8 cellular contexts compared by ENCODE assay signal in the genomic region with DNA sequence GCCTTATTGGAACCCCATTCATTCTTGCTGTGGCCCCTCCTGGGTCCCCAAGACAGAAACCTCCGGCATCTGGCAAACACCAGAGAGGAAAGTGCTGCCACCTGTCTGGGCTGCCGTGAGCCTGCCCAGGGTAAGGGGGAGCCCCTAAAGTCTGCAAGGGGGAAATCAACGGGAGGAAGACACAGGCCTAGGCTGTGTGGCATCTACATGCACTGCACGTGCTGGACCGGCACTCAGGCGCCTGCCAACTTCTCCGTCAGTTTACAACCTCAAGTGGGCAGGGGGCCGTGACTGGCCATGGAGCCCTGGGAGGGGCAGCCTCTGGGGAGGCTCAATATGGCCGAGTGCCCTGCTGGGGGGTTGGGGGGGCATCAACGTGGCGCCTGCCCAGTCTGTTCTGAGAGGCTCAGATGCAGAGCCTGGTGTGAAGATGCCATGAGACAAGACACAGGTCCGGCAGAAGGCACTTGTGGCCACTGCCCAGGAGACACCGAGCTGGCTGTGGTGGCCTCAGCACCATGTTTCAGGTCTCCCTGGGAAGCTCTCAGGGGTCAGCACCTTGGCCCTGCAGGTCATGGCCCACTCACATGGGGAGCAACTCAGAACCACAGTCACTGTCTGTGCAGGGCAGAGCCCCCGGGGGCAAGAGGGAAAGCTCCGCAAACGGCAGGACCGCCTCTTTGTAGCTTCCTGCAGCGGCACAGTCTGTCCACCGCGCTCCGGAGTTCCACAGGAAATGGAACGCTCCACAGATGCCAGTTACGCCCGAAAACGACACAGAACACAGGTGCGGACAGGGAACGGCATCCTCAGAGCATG. TPM values are rescaled to one million over a fixed set of nuclear protein-coding genes. Genes with fewer than 3 reads are reported as not detected.
A peak's percentile ranks its signal among the peaks of the same experiment; 100 is the strongest.
DNase-seq lines count a peak whose midpoint lies in the region; ATAC-seq lines count a peak whose summit lies in the region.

No MANE protein-coding gene starts in this region.

- peak overlapping the region; percentile 100 for H3K27ac ChIP-seq in temporal lobe (ENCODE audit: low read depth, low read length)

- peak overlapping the region; percentile 88 for H3K27ac Mint-ChIP-seq in activated naive CD8-positive, alpha-beta T cell treated with anti-CD3 and anti-CD28 coated beads for 36 hours
- H3K27ac Mint-ChIP-seq in memory B cell: peak overlapping the region; percentile 97

- H3K4me1 Mint-ChIP-seq in activated naive CD8-positive, alpha-beta T cell treated with anti-CD3 and anti-CD28 coated beads for 36 hours: peaks cover 34% of the 10 kb centered on the region
- H3K4me1 Mint-ChIP-seq in memory B cell: peaks cover 42% of the 10 kb centered on the region

- peak overlapping the region; percentile 68 for H3K4me3 Mint-ChIP-seq in activated naive CD8-positive, alpha-beta T cell treated with anti-CD3 and anti-CD28 coated beads for 36 hours
- peak overlapping the region; percentile 80 for H3K4me3 Mint-ChIP-seq in memory B cell

- ATAC-seq in memory B cell (ENCODE audit: low read depth) (peak; percentile 48), GM18867 (IDR thresholded peaks at IDR 0.05; ENCODE audit: unreplicated experiment) (no peak), HG02798 (IDR thresholded peaks at IDR 0.05; ENCODE audit: poor library complexity, unreplicated experiment) (no peak)

- H3K9me3 Mint-ChIP-seq in activated naive CD8-positive, alpha-beta T cell treated with anti-CD3 and anti-CD28 coated beads for 36 hours: no peaks in the 10 kb centered on the region
- H3K9me3 Mint-ChIP-seq in memory B cell: no peaks in the 10 kb centered on the region

- no peaks in the 10 kb centered on the region for H3K27me3 Mint-ChIP-seq in activated naive CD8-positive, alpha-beta T cell treated with anti-CD3 and anti-CD28 coated beads for 36 hours
- H3K27me3 Mint-ChIP-seq in memory B cell: no peaks in the 10 kb centered on the region

- peak; percentile 45 for DNase-seq in activated CD4-positive, alpha-beta T cell treated with anti-CD3 and anti-CD28 coated beads for 48 hours
- DNase-seq in activated CD4-positive, alpha-beta T cell treated with anti-CD3 and anti-CD28 coated beads, Interleukin-2, amount 50 U/mL, for 4 hours: no peak
- DNase-seq in activated naive CD8-positive, alpha-beta T cell treated with anti-CD3 and anti-CD28 coated beads for 36 hours: peak; percentile 46
- DNase-seq in memory B cell (ENCODE audit: low spot score in 2 of 2) (peak in 1 of 2 donors; percentile 46), NCI-H1436 (lab: John Stamatoyannopoulos, UW) (no peak)

- peaks cover 5% of the 10 kb centered on the region for H3K36me3 Mint-ChIP-seq in activated naive CD8-positive, alpha-beta T cell treated with anti-CD3 and anti-CD28 coated beads for 36 hours
- peaks cover 3% of the 10 kb centered on the region for H3K36me3 Mint-ChIP-seq in memory B cell

RNA-seq across cellular contexts. Expression of gene UCKL1, which starts 8.4 kb away (rescaled TPM):
- total RNA-seq in activated naive CD8-positive, alpha-beta T cell treated with anti-CD3 and anti-CD28 coated beads for 36 hours: 10 to 100 TPM; 27.6 to 28.9 TPM
- total RNA-seq in temporal lobe: 17.5 TPM

RNA-seq across cellular contexts. Expression of gene ZNF512B, which starts 21.9 kb away (rescaled TPM):
- total RNA-seq in activated naive CD8-positive, alpha-beta T cell treated with anti-CD3 and anti-CD28 coated beads for 36 hours: 10 to 100 TPM; 11.6 to 11.8 TPM
- 15.0 TPM for total RNA-seq in temporal lobe

RNA-seq across cellular contexts. Expression of gene SAMD10, which starts 31.6 kb away (rescaled TPM):
- 10 to 100 TPM; 16.7 to 19.3 TPM for total RNA-seq in activated naive CD8-positive, alpha-beta T cell treated with anti-CD3 and anti-CD28 coated beads for 36 hours
- 7.6 TPM for total RNA-seq in temporal lobe

RNA-seq across cellular contexts. Expression of gene PRPF6, which starts 33.1 kb away (rescaled TPM):
- 10 to 100 TPM; 64.5 to 64.6 TPM for total RNA-seq in activated naive CD8-positive, alpha-beta T cell treated with anti-CD3 and anti-CD28 coated beads for 36 hours
- 67.9 TPM for total RNA-seq in temporal lobe

RNA-seq across cellular contexts. Expression of gene DNAJC5, which starts 52.9 kb away (rescaled TPM):
- 10 to 100 TPM; 32.1 to 32.9 TPM for total RNA-seq in activated naive CD8-positive, alpha-beta T cell treated with anti-CD3 and anti-CD28 coated beads for 36 hours
- total RNA-seq in temporal lobe: 75.7 TPM

Comparison
In these comparisons a context has a peak if more than half of its experiments do, and no peak if none do; other contexts are left out.
1. DNase-seq: peak in activated CD4-positive, alpha-beta T cell treated with anti-CD3 and anti-CD28 coated beads for 48 hours (single experiment) and activated naive CD8-positive, alpha-beta T cell treated with anti-CD3 and anti-CD28 coated beads for 36 hours (single experiment); none in activated CD4-positive, alpha-beta T cell treated with anti-CD3 and anti-CD28 coated beads, Interleukin-2, amount 50 U/mL, for 4 hours (0 of 2) and NCI-H1436 (single experiment).